Comparison of ENCODE assay signal across 8 cellular contexts in the genomic region with DNA sequence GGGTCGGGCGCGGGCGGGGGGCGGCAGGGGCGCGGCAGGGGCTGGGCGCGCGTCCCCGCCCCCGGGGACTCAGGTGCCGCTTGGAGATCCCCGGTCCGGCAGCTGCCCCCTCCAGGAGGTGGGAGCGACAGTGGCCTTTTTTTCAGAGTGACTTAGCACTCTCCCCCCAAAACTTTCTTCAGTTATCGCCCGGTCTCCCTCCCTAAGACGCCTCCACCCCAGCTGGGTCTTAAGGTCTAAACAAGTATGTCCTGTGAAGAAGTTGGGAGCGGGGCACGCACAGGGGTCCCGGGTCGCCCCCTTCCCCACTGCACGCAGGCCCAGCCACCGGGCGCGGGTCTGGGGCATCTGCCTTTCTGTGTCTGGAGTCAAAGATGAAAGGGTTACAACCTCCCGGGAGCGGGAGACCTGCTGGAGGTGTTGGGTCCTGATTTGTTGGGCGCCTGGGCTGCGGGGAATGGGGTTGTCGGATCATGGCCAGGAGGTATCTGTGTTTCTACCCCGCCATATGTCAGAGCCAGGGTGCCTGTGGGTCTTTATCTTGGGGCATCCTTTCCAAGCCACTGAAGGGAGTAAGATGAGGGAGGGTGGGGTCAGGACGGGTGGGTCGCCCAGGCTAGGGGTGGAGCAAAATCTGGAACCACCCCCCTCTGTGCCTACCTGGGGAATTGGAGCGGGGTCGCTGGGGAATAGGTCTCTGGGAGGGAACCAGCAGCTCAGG. TPM values are rescaled to one million over a fixed set of nuclear protein-coding genes. Genes with fewer than 3 reads are reported as not detected.
A peak's percentile ranks its signal among the peaks of the same experiment; 100 is the strongest.
DNase-seq lines count a peak whose midpoint lies in the region; ATAC-seq and TF ChIP-seq lines count a peak whose summit lies in the region.

No MANE protein-coding gene starts in this region.

- H3K4me3 Mint-ChIP-seq in chondrocyte (ENCODE audit: unreplicated experiment), result peak overlapping the region; percentile 61

- H3K4me3 ChIP-seq in GM06990 (replicated peaks; ENCODE audit: low read depth, low read length) (peak overlapping the region; percentile 90), RWPE2 (ENCODE audit: severe bottlenecking) (peak overlapping the region; percentile 74), muscle layer of colon (ENCODE audit: low read depth in 1 of 2, low read length in 2 of 2) (peak overlapping the region; percentile 42 to 43), uterus (peak overlapping the region; percentile 16 to 39)

- H3K4me1 ChIP-seq in RWPE2 (ENCODE audit: insufficient read depth, poor library complexity, severe bottlenecking), result peaks cover 31% of the 10 kb centered on the region
- no peaks in the 10 kb centered on the region for H3K4me1 ChIP-seq in muscle layer of colon (ENCODE audit: insufficient read depth, low read length)
- peaks cover 0 to 6% of the 10 kb centered on the region in 2 donors for H3K4me1 ChIP-seq in uterus

- no peaks in the 10 kb centered on the region for H3K9me3 ChIP-seq in RWPE2 (ENCODE audit: severe bottlenecking)
- no peaks in the 10 kb centered on the region for H3K9me3 ChIP-seq in muscle layer of colon (ENCODE audit: low read length)
- no peaks in the 10 kb centered on the region for H3K9me3 ChIP-seq in uterus

- peaks cover 7% of the 10 kb centered on the region for H3K4me1 Mint-ChIP-seq in chondrocyte (ENCODE audit: low read depth)

- peaks cover 2% of the 10 kb centered on the region for H3K36me3 ChIP-seq in GM06990 (ENCODE audit: control insufficient read depth, insufficient read depth, low read length)
- H3K36me3 ChIP-seq in RWPE2 (ENCODE audit: low read depth), result no peaks in the 10 kb centered on the region
- H3K36me3 ChIP-seq in muscle layer of colon (ENCODE audit: insufficient read depth, low read length), result no peaks in the 10 kb centered on the region
- no peaks in the 10 kb centered on the region for H3K36me3 ChIP-seq in uterus

- intact Hi-C loops in uterus (cut with DNase I; ENCODE audit: low total_unique reads), result no loop called here

- ATAC-seq in RWPE2 (ENCODE audit: low read depth) (no peak), GM19035 (IDR thresholded peaks at IDR 0.05; ENCODE audit: unreplicated experiment) (no peak)

- H3K27ac ChIP-seq in RWPE2 (ENCODE audit: poor library complexity, severe bottlenecking) (no peak overlapping the region), muscle layer of colon (ENCODE audit: low read depth, low read length) (peak overlapping the region; percentile 52), uterus (no peak overlapping the region)

- no peak for TF ChIP-seq CTCF in GM06990 (IDR thresholded peaks at IDR 0.05; ENCODE audit: insufficient read depth, low read length, poor library complexity, severe bottlenecking)
- no peak for TF ChIP-seq CTCF in RWPE2 (IDR thresholded peaks at IDR 0.05; ENCODE audit: poor library complexity, severe bottlenecking)
- TF ChIP-seq CTCF in chondrocyte (IDR thresholded peaks at IDR 0.05), result no peak
- no peak for TF ChIP-seq CTCF in uterus (IDR thresholded peaks at IDR 0.05)

- no peak overlapping the region for H3K9ac ChIP-seq in muscle layer of colon (ENCODE audit: low read length)

- H3K27me3 ChIP-seq in GM06990 (replicated peaks; ENCODE audit: control insufficient read depth, insufficient read depth, low read length), result no peaks in the 10 kb centered on the region
- H3K27me3 ChIP-seq in RWPE2 (ENCODE audit: insufficient read depth, poor library complexity, severe bottlenecking), result no peaks in the 10 kb centered on the region
- peaks cover 0 to 15% of the 10 kb centered on the region in 2 donors for H3K27me3 ChIP-seq in muscle layer of colon (ENCODE audit: control insufficient read depth in 1 of 2, insufficient read depth in 2 of 2, low read length in 2 of 2)
- no peaks in the 10 kb centered on the region for H3K27me3 ChIP-seq in uterus

- DNase-seq in GM06990 (ENCODE audit: extremely low read depth, insufficient read length) (no peak), RWPE2 (ENCODE audit: low spot score) (peak; percentile 69), chondrocyte (ENCODE audit: low spot score) (no peak), uterus (no peak), GDM1 (lab: John Stamatoyannopoulos, UW) (no peak), AML-193 (lab: John Stamatoyannopoulos, UW) (no peak)

- H3K36me3 Mint-ChIP-seq in chondrocyte (ENCODE audit: low read depth), result no peaks in the 10 kb centered on the region

- no peak overlapping the region for H3K27ac Mint-ChIP-seq in chondrocyte (ENCODE audit: unreplicated experiment)

- TF ChIP-seq POLR2A in uterus (IDR thresholded peaks at IDR 0.05), result no peak

- no peaks in the 10 kb centered on the region for H3K9me3 Mint-ChIP-seq in chondrocyte (ENCODE audit: low read depth)

- H3K27me3 Mint-ChIP-seq in chondrocyte (ENCODE audit: low read depth), result peaks cover 5% of the 10 kb centered on the region

RNA-seq across cellular contexts. Expression of gene FMNL1, which starts 0.7 kb away (rescaled TPM):
- total RNA-seq in chondrocyte, result 0.89 to 2.0 TPM (median 1.8 TPM) in 3 replicates
- total RNA-seq in uterus, result 10 to 100 TPM in 1 of 4 donors, 1 to 10 TPM in 3; 2.6 to 12.3 (median 3.6) TPM

RNA-seq across cellular contexts. Expression of gene SPATA32, which starts 39.5 kb away (rescaled TPM):
- total RNA-seq in chondrocyte, result not detected in 3 replicates
- not detected for total RNA-seq in uterus

Comparison
In these comparisons a context has a peak if more than half of its experiments do, and no peak if none do; other contexts are left out.
1. H3K4me3 ChIP-seq: peak in every context shown above with its lines; median percentile 90 in GM06990; 74 in RWPE2; 42 in muscle layer of colon; 28 in uterus.